ENCODE assay signal across 1 cellular context in genomic region chr1:181073638-181074037, GRCh38.
TF ChIP-seq lines count a peak whose summit lies in the region.

No MANE protein-coding gene starts in this region.

TF ChIP-seq in A549, 52 proteins besides CTCF, POLR2A, EP300 and RAD21 (continued from another document):
- TF ChIP-seq, protein P1, sequence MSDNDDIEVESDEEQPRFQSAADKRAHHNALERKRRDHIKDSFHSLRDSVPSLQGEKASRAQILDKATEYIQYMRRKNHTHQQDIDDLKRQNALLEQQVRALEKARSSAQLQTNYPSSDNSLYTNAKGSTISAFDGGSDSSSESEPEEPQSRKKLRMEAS (IDR thresholded peaks at IDR 0.05) = peak; percentile 62
- peak in 1 of 2 experiments; percentile 23; a peak in 1 of 4 replicates for TF ChIP-seq CEBPB (IDR thresholded peaks at IDR 0.05)
